ENCODE assay signal across 8 cellular contexts in the genomic region with DNA sequence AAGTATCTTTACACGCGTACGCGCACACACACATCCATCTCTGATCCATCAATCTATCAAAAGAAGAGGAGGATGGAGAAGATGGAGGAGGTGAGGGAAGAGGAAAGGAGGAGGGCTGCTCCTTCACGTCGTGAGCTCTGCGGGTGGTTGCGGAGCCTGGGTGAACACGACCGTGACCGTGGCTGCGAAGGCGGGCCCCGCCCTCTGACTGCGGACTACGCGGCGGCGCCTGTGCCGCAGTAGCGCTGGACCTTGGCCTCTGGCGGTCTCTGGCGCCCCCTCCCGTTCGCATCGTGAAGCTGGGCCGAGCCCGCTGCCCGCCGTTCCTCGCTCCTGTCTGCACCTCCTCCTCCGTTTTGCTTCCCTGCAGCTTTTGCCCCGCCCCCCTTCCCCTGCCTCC. TPM values are rescaled to one million over a fixed set of nuclear protein-coding genes. Genes with fewer than 3 reads are reported as not detected.
DNase-seq lines count a peak whose midpoint lies in the region; ATAC-seq and TF ChIP-seq lines count a peak whose summit lies in the region.

No MANE protein-coding gene starts in this region.

- peak; percentile 36 for DNase-seq in DMS153 treated with DMSO at 0.1 percent for 48 hours (lab: John Stamatoyannopoulos, UW; ENCODE audit: unreplicated experiment)
- DNase-seq in SK-N-DZ (ENCODE audit: low spot score): peak; percentile 68
- peak; percentile 83 for DNase-seq in activated naive CD4-positive, alpha-beta T cell treated with anti-CD3 and anti-CD28 coated beads, Interleukin-2, amount 10 ng/mL, durations not matched to agents 7 days and 5 days
- DNase-seq in globus pallidus (ENCODE audit: low spot score): peak; percentile 68
- peak; percentile 64 for DNase-seq in omental fat pad (ENCODE audit: low spot score)
- DNase-seq in thoracic aorta (ENCODE audit: low spot score): peak; percentile 9

- peaks cover 3% of the 10 kb centered on the region for H3K4me1 Mint-ChIP-seq in activated naive CD4-positive, alpha-beta T cell treated with anti-CD3 and anti-CD28 coated beads, Interleukin-2, amount 10 ng/mL, durations not matched to agents 7 days and 5 days

- no peaks in the 10 kb centered on the region for H4K20me1 ChIP-seq in Loucy (ENCODE audit: insufficient read depth, low read length, poor library complexity, severe bottlenecking)

- no peak overlapping the region for H3K27ac Mint-ChIP-seq in activated naive CD4-positive, alpha-beta T cell treated with anti-CD3 and anti-CD28 coated beads, Interleukin-2, amount 10 ng/mL, durations not matched to agents 7 days and 5 days

- H3K9me3 Mint-ChIP-seq in activated naive CD4-positive, alpha-beta T cell treated with anti-CD3 and anti-CD28 coated beads, Interleukin-2, amount 10 ng/mL, durations not matched to agents 7 days and 5 days: no peaks in the 10 kb centered on the region

- H3K9me3 ChIP-seq in Loucy (ENCODE audit: insufficient read depth, low read depth, low read length): no peaks in the 10 kb centered on the region
- no peaks in the 10 kb centered on the region for H3K9me3 ChIP-seq in thoracic aorta

- CTCF ChIA-PET in activated naive CD4-positive, alpha-beta T cell treated with anti-CD3 and anti-CD28 coated beads, Interleukin-2, amount 10 ng/mL, durations not matched to agents 7 days and 5 days (lab: Charles Lee): interaction anchor here (0.7 to 2.2 kb wide), 10 partner anchors 23 to 335 kb away, joined by 3 to 8 read pairs (median 4); no protein-coding TSS in a partner anchor

- peak overlapping the region; percentile 56 for H3K4me3 Mint-ChIP-seq in activated naive CD4-positive, alpha-beta T cell treated with anti-CD3 and anti-CD28 coated beads, Interleukin-2, amount 10 ng/mL, durations not matched to agents 7 days and 5 days

- peaks cover 6% of the 10 kb centered on the region for H3K27me3 Mint-ChIP-seq in activated naive CD4-positive, alpha-beta T cell treated with anti-CD3 and anti-CD28 coated beads, Interleukin-2, amount 10 ng/mL, durations not matched to agents 7 days and 5 days

- no peaks in the 10 kb centered on the region for H3F3A ChIP-seq in Loucy (ENCODE audit: low read depth)

- H3K4me3 ChIP-seq in Loucy (ENCODE audit: low read length, poor library complexity, severe bottlenecking) (peak overlapping the region; percentile 75), thoracic aorta (peak overlapping the region; percentile 80)

- H2AFZ ChIP-seq in Loucy (ENCODE audit: low read length): peak overlapping the region; percentile 93

- ATAC-seq in GM21723 (IDR thresholded peaks at IDR 0.05; ENCODE audit: unreplicated experiment) (peak; percentile 96), omental fat pad (ENCODE audit: low FRiP score) (peak; percentile 96), thoracic aorta (ENCODE audit: insufficient number of reproducible peaks, low FRiP score, low read depth) (no peak)

- H3K36me3 Mint-ChIP-seq in activated naive CD4-positive, alpha-beta T cell treated with anti-CD3 and anti-CD28 coated beads, Interleukin-2, amount 10 ng/mL, durations not matched to agents 7 days and 5 days: no peaks in the 10 kb centered on the region

- H3K36me3 ChIP-seq in Loucy (ENCODE audit: insufficient read depth, low read length) (no peaks in the 10 kb centered on the region), thoracic aorta (no peaks in the 10 kb centered on the region)

- no peak overlapping the region for H3K27ac ChIP-seq in thoracic aorta

- H3K4me1 ChIP-seq in Loucy (ENCODE audit: insufficient read depth, low read length, poor library complexity, severe bottlenecking): peaks cover 3% of the 10 kb centered on the region
- H3K4me1 ChIP-seq in thoracic aorta (ENCODE audit: control insufficient read depth in 1 of 2, low read depth in 2 of 2): no peaks in the 10 kb centered on the region

- H3K9ac ChIP-seq in Loucy (ENCODE audit: low read depth, low read length, poor library complexity, severe bottlenecking): peak overlapping the region; percentile 76

- no peaks in the 10 kb centered on the region for H3K79me2 ChIP-seq in Loucy (ENCODE audit: insufficient read depth, low read length)

- TF ChIP-seq CTCF in Loucy (conservative IDR thresholded peaks at IDR 0.05; ENCODE audit: low read length) (peak; percentile 59), omental fat pad (IDR thresholded peaks at IDR 0.05) (peak in 1 of 3 donors; percentile 45), thoracic aorta (IDR thresholded peaks at IDR 0.05) (peak; percentile 79)

- H3K27me3 ChIP-seq in Loucy (ENCODE audit: insufficient read depth, low read length, poor library complexity, severe bottlenecking): no peaks in the 10 kb centered on the region
- H3K27me3 ChIP-seq in thoracic aorta (replicated peaks; ENCODE audit: insufficient read depth): no peaks in the 10 kb centered on the region

- H3K9me2 ChIP-seq in Loucy (replicated peaks; ENCODE audit: low read depth, low read length): no peaks in the 10 kb centered on the region

- peak overlapping the region; percentile 85 for H3K4me2 ChIP-seq in Loucy (ENCODE audit: low read depth, low read length, poor library complexity, severe bottlenecking)

RNA-seq across cellular contexts. Expression of a gene that starts 37.7 kb away (rescaled TPM):
- polyA plus RNA-seq in SK-N-DZ (2014; cell fraction: cytosol; rRNA removed): 13.5 and 16.3 TPM in 2 replicates
- 29.3 and 39.9 TPM in 2 replicates for polyA plus RNA-seq in SK-N-DZ (2014; cell fraction: nucleus; rRNA removed)
- 10 to 100 TPM; 31.2 to 43.8 (median 38.9) TPM for total RNA-seq in omental fat pad
- total RNA-seq in thoracic aorta: 10 to 100 TPM; 44.5 to 52.3 TPM

RNA-seq across cellular contexts. Expression of a gene that starts 40.3 kb away (rescaled TPM):
- polyA plus RNA-seq in SK-N-DZ (2014; cell fraction: cytosol; rRNA removed): 4.5 and 4.9 TPM in 2 replicates
- 7.2 and 7.8 TPM in 2 replicates for polyA plus RNA-seq in SK-N-DZ (2014; cell fraction: nucleus; rRNA removed)
- total RNA-seq in omental fat pad: 10 to 100 TPM in 1 of 4 donors, 1 to 10 TPM in 3; 6.6 to 13.6 (median 8.8) TPM
- total RNA-seq in thoracic aorta: 1 to 10 TPM; 8.1 to 9.1 TPM

RNA-seq across cellular contexts. Expression of a gene that starts 58.9 kb away (rescaled TPM):
- 8.7 and 8.8 TPM in 2 replicates for polyA plus RNA-seq in SK-N-DZ (2014; cell fraction: cytosol; rRNA removed)
- polyA plus RNA-seq in SK-N-DZ (2014; cell fraction: nucleus; rRNA removed): 3.7 and 5.9 TPM in 2 replicates
- total RNA-seq in omental fat pad (1,000 to 10,000 TPM in 2 of 4 donors, 100 to 1,000 TPM in 1, 10 to 100 TPM in 1; 92.8 to 1,509 (median 915) TPM), thoracic aorta (1,000 to 10,000 TPM in 1 of 2 donors, 100 to 1,000 TPM in 1; 635 to 1,379 TPM)

Comparison
In these comparisons a context has a peak if more than half of its experiments do, and no peak if none do; other contexts are left out.
1. DNase-seq: peak in every context shown above with its lines; median percentile 83 in activated naive CD4-positive, alpha-beta T cell treated with anti-CD3 and anti-CD28 coated beads, Interleukin-2, amount 10 ng/mL, durations not matched to agents 7 days and 5 days; 68 in SK-N-DZ; 68 in globus pallidus; 64 in omental fat pad; 36 in DMS153 treated with DMSO at 0.1 percent for 48 hours; 9 in thoracic aorta.